Comparison of ENCODE assay signal across 8 cellular contexts in the genomic region with DNA sequence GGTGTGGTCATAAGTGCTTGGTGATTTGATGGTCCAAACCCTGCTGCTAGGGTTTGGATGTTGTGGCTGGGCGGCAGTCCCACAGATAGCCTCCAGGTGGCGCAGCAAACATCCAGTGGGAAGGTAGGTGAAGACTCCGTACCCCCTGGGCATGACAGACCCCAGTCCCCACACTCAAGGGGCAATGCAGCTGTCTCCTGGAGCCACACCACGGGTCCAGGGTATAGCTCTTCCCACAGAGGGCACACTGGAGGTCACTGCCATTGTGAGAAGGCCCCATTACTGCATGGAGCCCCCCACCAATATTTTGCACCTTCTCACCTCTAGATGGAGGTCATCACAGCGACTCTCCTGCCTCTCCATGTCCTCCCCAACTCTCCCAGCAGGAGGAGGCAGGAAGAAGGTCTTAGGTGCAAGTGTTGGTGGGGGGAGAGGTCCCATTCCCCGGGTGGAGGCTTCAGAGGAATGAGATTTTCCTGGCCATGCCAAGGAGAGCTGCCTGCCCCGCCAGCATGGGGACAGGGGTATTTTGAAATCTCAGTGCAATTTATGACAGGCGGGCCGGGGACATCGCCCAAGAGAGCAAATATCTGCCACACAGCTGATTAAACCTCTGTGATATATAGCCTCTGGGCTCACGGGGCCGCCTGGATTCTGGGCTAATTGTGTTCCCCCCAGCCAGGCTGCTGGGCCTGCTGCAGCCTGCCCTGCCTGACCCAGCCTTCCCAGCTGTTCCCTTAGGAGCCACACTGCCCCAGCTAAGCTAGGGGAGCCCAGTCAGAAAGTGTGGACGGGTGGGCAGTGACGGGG. TPM values are rescaled to one million over a fixed set of nuclear protein-coding genes. Genes with fewer than 3 reads are reported as not detected.
DNase-seq lines count a peak whose midpoint lies in the region; ATAC-seq, FAIRE-seq and TF ChIP-seq lines count a peak whose summit lies in the region.

No MANE protein-coding gene starts in this region.

- peaks cover 30% of the 10 kb centered on the region for H3K4me1 Mint-ChIP-seq in activated CD8-positive, alpha-beta T cell treated with anti-CD3 and anti-CD28 coated beads for 36 hours (ENCODE audit: low read depth)
- peaks cover 14 to 33% (median 29%) of the 10 kb centered on the region in 3 donors for H3K4me1 Mint-ChIP-seq in naive B cell

- H2AK5ac ChIP-seq in H1 (ENCODE audit: low read depth, low read length) = no peak overlapping the region

- no peak overlapping the region for H3K4ac ChIP-seq in H1 (replicated peaks; ENCODE audit: insufficient read length, low read depth, low read length)

- H4K20me1 ChIP-seq in H1 (replicated peaks in 1 of 2; ENCODE audit: control insufficient read depth in 1 of 2, insufficient read depth in 2 of 2, low read length in 2 of 2) = no peaks in the 10 kb centered on the region

- H3K9me3 ChIP-seq in H1 (ENCODE audit: insufficient read depth in 2 of 2, low read depth in 1 of 2, low read length in 1 of 2) = no peaks in the 10 kb centered on the region

- peak; percentile 60 to 62 for TF ChIP-seq RAD21 in H1 (IDR thresholded peaks at IDR 0.05 in 1 of 2, conservative IDR thresholded peaks at IDR 0.05 in 1 of 2; ENCODE audit: low read depth in 2 of 2, low read length in 2 of 2)

- POLR2A ChIA-PET in activated CD8-positive, alpha-beta T cell treated with anti-CD3 and anti-CD28 coated beads for 36 hours (lab: Charles Lee) = interaction anchor here (0.7 to 1.4 kb wide), 3 partner anchors 36 to 336 kb away, joined by 3 to 5 read pairs (median 3); a partner anchor contains a TSS
- POLR2A ChIA-PET in H1 (lab: Charles Lee; ENCODE audit: partially characterized antibody) = interaction anchor here (1.1 to 1.4 kb wide), 3 partner anchors 37 to 54 kb away, joined by 3 to 4 read pairs (median 3); a partner anchor contains a TSS

- peaks cover 0 to 12% (median 5%) of the 10 kb centered on the region in 4 experiments; a peak in 6 of 7 replicates for H3K4me1 ChIP-seq in H1 (replicated peaks in 1 of 4; ENCODE audit: control insufficient read depth in 3 of 4, insufficient read depth in 4 of 4, low read length in 3 of 4)

- H4K8ac ChIP-seq in H1 (ENCODE audit: extremely low read depth, insufficient read depth, low read length) = no peak overlapping the region

- no peak overlapping the region for H3K4me3 ChIP-seq in H1 (ENCODE audit: extremely low read depth in 1 of 4, insufficient read depth in 2 of 4, low read depth in 3 of 4, low read length in 4 of 4)

- no peaks in the 10 kb centered on the region for H3K36me3 ChIP-seq in H1 (ENCODE audit: control insufficient read depth in 2 of 4, insufficient read depth in 4 of 4, low read length in 3 of 4)

- no peak overlapping the region for H2BK5ac ChIP-seq in H1 (ENCODE audit: low read depth, low read length)

- no peak overlapping the region for H3K9ac ChIP-seq in H1 (replicated peaks in 1 of 4; ENCODE audit: extremely low read depth in 1 of 4, low read depth in 3 of 4, low read length in 3 of 4)

- no peak overlapping the region for H3K27ac ChIP-seq in H1 (ENCODE audit: low read depth, low read length)

- DNase-seq in NCI-H2029 (lab: John Stamatoyannopoulos, UW) (peak; percentile 6), NCI-H2029 treated with DMSO at 0.1 percent for 48 hours (lab: John Stamatoyannopoulos, UW) (no peak), NCI-H2171 treated with DMSO at 0.1 percent for 48 hours (lab: John Stamatoyannopoulos, UW) (peak; percentile 76), H1 (ENCODE audit: low read depth in 1 of 2, low spot score in 2 of 2) (peak in 1 of 2 experiments; percentile 96), naive B cell (peak; percentile 61)
- peak; percentile 84 for DNase-seq in activated CD8-positive, alpha-beta T cell treated with anti-CD3 and anti-CD28 coated beads for 36 hours
- DNase-seq in stimulated activated naive CD4-positive, alpha-beta T cell (lab: John Stamatoyannopoulos, UW) = peak; percentile 5 to 65 (median 61)

- CTCF ChIA-PET in activated CD8-positive, alpha-beta T cell treated with anti-CD3 and anti-CD28 coated beads for 36 hours (lab: Charles Lee) = interaction anchor here (0.7 to 6.0 kb wide), 23 partner anchors 9 to 339 kb away, joined by 3 to 72 read pairs (median 6); a partner anchor contains a TSS
- CTCF ChIA-PET in H1 (lab: Charles Lee; ENCODE audit: partially characterized antibody) = interaction anchor here (0.6 to 17.0 kb wide), 38 partner anchors 9 to 1800 kb away, joined by 3 to 381 read pairs (median 7); a partner anchor contains a TSS

- intact Hi-C loops in activated CD8-positive, alpha-beta T cell treated with anti-CD3 and anti-CD28 coated beads for 36 hours (cut with micrococcal nuclease) = loop anchor here (2.0 kb wide), 1 partner anchor 49 kb away; no protein-coding TSS in a partner anchor

- H3K18ac ChIP-seq in H1 (ENCODE audit: extremely low read depth, low read length) = no peak overlapping the region

- H2AFZ ChIP-seq in H1 (ENCODE audit: low read length) = no peak overlapping the region

- H3K79me2 ChIP-seq in H1 (ENCODE audit: control insufficient read depth in 1 of 2, insufficient read depth in 2 of 2, low read length in 2 of 2) = no peaks in the 10 kb centered on the region

- no peak overlapping the region for H4K5ac ChIP-seq in H1 (ENCODE audit: insufficient read length, low read depth, low read length)

- peak; percentile 43 for ATAC-seq in activated CD8-positive, alpha-beta T cell treated with anti-CD3 and anti-CD28 coated beads for 36 hours
- ATAC-seq in naive B cell (ENCODE audit: low read depth in 2 of 2) (peak; percentile 16 to 62), GM18907 (IDR thresholded peaks at IDR 0.05; ENCODE audit: unreplicated experiment) (no peak)

- no peak overlapping the region for H3K23ac ChIP-seq in H1 (ENCODE audit: insufficient read length)

- no peaks in the 10 kb centered on the region; a peak in 2 of 7 replicates for H3K27me3 ChIP-seq in H1 (replicated peaks in 1 of 4; ENCODE audit: control insufficient read depth in 3 of 4, extremely low read depth in 1 of 4, insufficient read depth in 3 of 4, low read length in 3 of 4)

- TF ChIP-seq CTCF in activated CD8-positive, alpha-beta T cell treated with anti-CD3 and anti-CD28 coated beads for 36 hours (IDR thresholded peaks at IDR 0.05) = peak; percentile 90
- TF ChIP-seq CTCF in H1 (IDR thresholded peaks at IDR 0.05; ENCODE audit: control extremely low read depth in 1 of 3, insufficient read depth in 1 of 3, low read depth in 1 of 3, low read length in 3 of 3) = peak; percentile 79 to 98 (median 84)

- H2BK20ac ChIP-seq in H1 (ENCODE audit: low read length) = no peak overlapping the region

- no peak overlapping the region for H4K91ac ChIP-seq in H1 (replicated peaks; ENCODE audit: insufficient read length, low read length)

- H3K27me3 Mint-ChIP-seq in activated CD8-positive, alpha-beta T cell treated with anti-CD3 and anti-CD28 coated beads for 36 hours = peaks cover 2% of the 10 kb centered on the region
- H3K27me3 Mint-ChIP-seq in naive B cell = peaks cover 0 to 33% (median 10%) of the 10 kb centered on the region in 3 donors

- no peaks in the 10 kb centered on the region for H3K79me1 ChIP-seq in H1 (ENCODE audit: low read depth, low read length)

- peak; percentile 78 for FAIRE-seq in H1 (lab: Jason Lieb, UNC)

- H3K4me3 Mint-ChIP-seq in activated CD8-positive, alpha-beta T cell treated with anti-CD3 and anti-CD28 coated beads for 36 hours = no peak overlapping the region
- no peak overlapping the region for H3K4me3 Mint-ChIP-seq in naive B cell

- 61% methylated on average over 14 of the region's 14 CpGs; no CpG with 5 or more reads in 1 of the 2 experiments for WGBS in H1 (ENCODE audit: extremely low coverage in 1 of 2, insufficient coverage in 1 of 2, insufficient read length in 1 of 2, insufficient replicate concordance in 2 of 2, low coverage in 1 of 2, low lambda C conversion rate in 2 of 2, missing lambda C conversion rate in 1 of 2), 2 experiments

- no peak overlapping the region for H3K14ac ChIP-seq in H1 (ENCODE audit: insufficient read length)

- no peak for TF ChIP-seq EP300 in H1 (IDR thresholded peaks at IDR 0.05; ENCODE audit: borderline replicate concordance in 1 of 2, low read depth in 2 of 2, low read length in 2 of 2)

- H2BK15ac ChIP-seq in H1 (ENCODE audit: low read length) = 0 out of 2 replicates have a peak overlapping the region, but pooled peaks have one; percentile 67

- H3K36me3 Mint-ChIP-seq in activated CD8-positive, alpha-beta T cell treated with anti-CD3 and anti-CD28 coated beads for 36 hours (ENCODE audit: low read depth) = no peaks in the 10 kb centered on the region
- H3K36me3 Mint-ChIP-seq in naive B cell = no peaks in the 10 kb centered on the region

- no peak overlapping the region for H3K56ac ChIP-seq in H1 (replicated peaks; ENCODE audit: insufficient read length, low read depth, low read length)

- H2BK12ac ChIP-seq in H1 (ENCODE audit: low read depth, low read length) = peak overlapping the region; percentile 79; the same call in 1 of the 2 replicates

- H2BK120ac ChIP-seq in H1 (replicated peaks; ENCODE audit: low read depth, low read length) = no peak overlapping the region

- H3K27ac Mint-ChIP-seq in activated CD8-positive, alpha-beta T cell treated with anti-CD3 and anti-CD28 coated beads for 36 hours = no peak overlapping the region
- H3K27ac Mint-ChIP-seq in naive B cell = no peak overlapping the region

- H3K4me2 ChIP-seq in H1 (ENCODE audit: insufficient read depth in 1 of 2, low read depth in 2 of 2, low read length in 2 of 2) = peak overlapping the region in 1 of 2 experiments; percentile 18; a peak in 1 of 4 replicates

- H3K9me3 Mint-ChIP-seq in activated CD8-positive, alpha-beta T cell treated with anti-CD3 and anti-CD28 coated beads for 36 hours = no peaks in the 10 kb centered on the region
- H3K9me3 Mint-ChIP-seq in naive B cell = no peaks in the 10 kb centered on the region

- H3K23me2 ChIP-seq in H1 (ENCODE audit: low read depth, low read length) = peaks cover under 1% of the 10 kb centered on the region

- no peak for TF ChIP-seq POLR2A in H1 (IDR thresholded peaks at IDR 0.05; ENCODE audit: control extremely low read depth in 1 of 2, low read depth in 2 of 2, low read length in 2 of 2)

RNA-seq across cellular contexts. Expression of a gene that starts 17.2 kb away (rescaled TPM):
- under 1 TPM; 0.72 to 0.77 TPM for total RNA-seq in activated CD8-positive, alpha-beta T cell treated with anti-CD3 and anti-CD28 coated beads for 36 hours
- total RNA-seq in H1 (2021; fragmentation: NEBNext Ultra II Directional; extraction: Animal tissue kit (Norgen Biotek cat#: 25700)) = 1.4 TPM in 2 replicates
- polyA plus RNA-seq in H1 (2011; rRNA removed) = 1.0 and 1.5 TPM in 2 replicates
- polyA plus RNA-seq in H1 (2011; cell fraction: cytosol; rRNA removed) = 1.1 TPM
- polyA plus RNA-seq in H1 (2011; cell fraction: nucleus; rRNA removed) = 1.8 TPM
- polyA plus RNA-seq in H1 (2012, experiment 1 of 2) = 0.64 to 1.3 TPM (median 1.1 TPM) in 4 replicates
- 0.63 TPM for polyA plus RNA-seq in H1 (2012, experiment 2 of 2)
- 0.61 TPM for polyA plus RNA-seq in H1 (2013, experiment 1 of 2)
- 0.57 TPM for polyA plus RNA-seq in H1 (2013, experiment 2 of 2)
- polyA minus RNA-seq in H1 (2011; rRNA and poly(A)+ RNA removed) = 1.1 and 1.4 TPM in 2 replicates
- 1.5 TPM for polyA minus RNA-seq in H1 (2011; cell fraction: cytosol; rRNA and poly(A)+ RNA removed)
- polyA minus RNA-seq in H1 (2011; cell fraction: nucleus; rRNA and poly(A)+ RNA removed) = 1.8 TPM
- under 1 TPM; 0.13 to 0.87 (median 0.58) TPM for polyA plus RNA-seq in naive B cell (ENCODE audit: low read depth in 6 of 6)

RNA-seq across cellular contexts. Expression of a gene that starts 30.7 kb away (rescaled TPM):
- total RNA-seq in activated CD8-positive, alpha-beta T cell treated with anti-CD3 and anti-CD28 coated beads for 36 hours = 1 to 10 TPM; 1.3 TPM
- 2.5 and 3.9 TPM in 2 replicates for total RNA-seq in H1 (2021; fragmentation: NEBNext Ultra II Directional; extraction: Animal tissue kit (Norgen Biotek cat#: 25700))
- polyA plus RNA-seq in H1 (2011; rRNA removed) = 6.1 and 7.3 TPM in 2 replicates
- 6.3 TPM for polyA plus RNA-seq in H1 (2011; cell fraction: cytosol; rRNA removed)
- 8.4 TPM for polyA plus RNA-seq in H1 (2011; cell fraction: nucleus; rRNA removed)
- polyA plus RNA-seq in H1 (2012, experiment 1 of 2) = 2.7 to 4.6 TPM (median 3.2 TPM) in 4 replicates
- polyA plus RNA-seq in H1 (2012, experiment 2 of 2) = 3.9 TPM
- 2.5 TPM for polyA plus RNA-seq in H1 (2013, experiment 1 of 2)
- 2.6 TPM for polyA plus RNA-seq in H1 (2013, experiment 2 of 2)
- 2.2 and 2.4 TPM in 2 replicates for polyA minus RNA-seq in H1 (2011; rRNA and poly(A)+ RNA removed)
- polyA minus RNA-seq in H1 (2011; cell fraction: cytosol; rRNA and poly(A)+ RNA removed) = 1.0 TPM
- 2.3 TPM for polyA minus RNA-seq in H1 (2011; cell fraction: nucleus; rRNA and poly(A)+ RNA removed)
- under 1 TPM in 1 of 6 donors, not detected in 5; 0.21 TPM for polyA plus RNA-seq in naive B cell (ENCODE audit: low read depth in 6 of 6)

RNA-seq across cellular contexts. Expression of a gene that starts 44.9 kb away (rescaled TPM):
- 10 to 100 TPM; 31.7 to 36.2 TPM for total RNA-seq in activated CD8-positive, alpha-beta T cell treated with anti-CD3 and anti-CD28 coated beads for 36 hours
- 4.4 and 5.6 TPM in 2 replicates for total RNA-seq in H1 (2021; fragmentation: NEBNext Ultra II Directional; extraction: Animal tissue kit (Norgen Biotek cat#: 25700))
- polyA plus RNA-seq in H1 (2011; rRNA removed) (9.9 and 10.3 TPM in 2 replicates), naive B cell (ENCODE audit: low read depth in 6 of 6) (10 to 100 TPM in 5 of 6 donors, 1 to 10 TPM in 1; 9.4 to 22.3 (median 13.4) TPM)
- polyA plus RNA-seq in H1 (2011; cell fraction: cytosol; rRNA removed) = 9.7 TPM
- polyA plus RNA-seq in H1 (2011; cell fraction: nucleus; rRNA removed) = 7.9 TPM
- polyA plus RNA-seq in H1 (2012, experiment 1 of 2) = 4.3 to 9.4 TPM (median 6.9 TPM) in 4 replicates
- polyA plus RNA-seq in H1 (2012, experiment 2 of 2) = 5.4 TPM
- polyA plus RNA-seq in H1 (2013, experiment 1 of 2) = 6.4 TPM
- 5.9 TPM for polyA plus RNA-seq in H1 (2013, experiment 2 of 2)
- 1.0 and 2.4 TPM in 2 replicates for polyA minus RNA-seq in H1 (2011; rRNA and poly(A)+ RNA removed)
- 1.5 TPM for polyA minus RNA-seq in H1 (2011; cell fraction: cytosol; rRNA and poly(A)+ RNA removed)
- polyA minus RNA-seq in H1 (2011; cell fraction: nucleus; rRNA and poly(A)+ RNA removed) = 3.6 TPM

RNA-seq across cellular contexts. Expression of a gene that starts 47.7 kb away (rescaled TPM):
- 10 to 100 TPM; 13.8 to 15.0 TPM for total RNA-seq in activated CD8-positive, alpha-beta T cell treated with anti-CD3 and anti-CD28 coated beads for 36 hours
- 31.1 and 34.5 TPM in 2 replicates for total RNA-seq in H1 (2021; fragmentation: NEBNext Ultra II Directional; extraction: Animal tissue kit (Norgen Biotek cat#: 25700))
- polyA plus RNA-seq in H1 (2011; rRNA removed) (51.1 and 59.7 TPM in 2 replicates), naive B cell (ENCODE audit: low read depth in 6 of 6) (10 to 100 TPM; 25.0 to 42.1 (median 36.1) TPM)
- polyA plus RNA-seq in H1 (2011; cell fraction: cytosol; rRNA removed) = 48.5 TPM
- 37.1 TPM for polyA plus RNA-seq in H1 (2011; cell fraction: nucleus; rRNA removed)
- polyA plus RNA-seq in H1 (2012, experiment 1 of 2) = 32.8 to 37.6 TPM (median 36.5 TPM) in 4 replicates
- polyA plus RNA-seq in H1 (2012, experiment 2 of 2) = 31.9 TPM
- 32.6 TPM for polyA plus RNA-seq in H1 (2013, experiment 1 of 2)
- 33.2 TPM for polyA plus RNA-seq in H1 (2013, experiment 2 of 2)
- polyA minus RNA-seq in H1 (2011; rRNA and poly(A)+ RNA removed) = 32.4 and 37.8 TPM in 2 replicates
- polyA minus RNA-seq in H1 (2011; cell fraction: cytosol; rRNA and poly(A)+ RNA removed) = 20.8 TPM
- 21.5 TPM for polyA minus RNA-seq in H1 (2011; cell fraction: nucleus; rRNA and poly(A)+ RNA removed)

RNA-seq across cellular contexts. Expression of a gene that starts 50.3 kb away (rescaled TPM):
- 10 to 100 TPM; 86.7 to 90.3 TPM for total RNA-seq in activated CD8-positive, alpha-beta T cell treated with anti-CD3 and anti-CD28 coated beads for 36 hours
- 129 and 148 TPM in 2 replicates for total RNA-seq in H1 (2021; fragmentation: NEBNext Ultra II Directional; extraction: Animal tissue kit (Norgen Biotek cat#: 25700))
- 21.6 and 31.0 TPM in 2 replicates for polyA plus RNA-seq in H1 (2011; rRNA removed)
- 45.3 TPM for polyA plus RNA-seq in H1 (2011; cell fraction: cytosol; rRNA removed)
- 36.9 TPM for polyA plus RNA-seq in H1 (2011; cell fraction: nucleus; rRNA removed)
- polyA plus RNA-seq in H1 (2012, experiment 1 of 2) = 142 to 161 TPM (median 147 TPM) in 4 replicates
- 32.5 TPM for polyA plus RNA-seq in H1 (2012, experiment 2 of 2)
- polyA plus RNA-seq in H1 (2013, experiment 1 of 2) = 109 TPM
- 105 TPM for polyA plus RNA-seq in H1 (2013, experiment 2 of 2)
- 77.7 and 86.8 TPM in 2 replicates for polyA minus RNA-seq in H1 (2011; rRNA and poly(A)+ RNA removed)
- polyA minus RNA-seq in H1 (2011; cell fraction: cytosol; rRNA and poly(A)+ RNA removed) = 44.3 TPM
- 95.7 TPM for polyA minus RNA-seq in H1 (2011; cell fraction: nucleus; rRNA and poly(A)+ RNA removed)
- polyA plus RNA-seq in naive B cell (ENCODE audit: low read depth in 6 of 6) = 10 to 100 TPM; 33.4 to 98.0 (median 77.4) TPM
